Comparison of ENCODE assay signal across 8 cellular contexts in the genomic region with DNA sequence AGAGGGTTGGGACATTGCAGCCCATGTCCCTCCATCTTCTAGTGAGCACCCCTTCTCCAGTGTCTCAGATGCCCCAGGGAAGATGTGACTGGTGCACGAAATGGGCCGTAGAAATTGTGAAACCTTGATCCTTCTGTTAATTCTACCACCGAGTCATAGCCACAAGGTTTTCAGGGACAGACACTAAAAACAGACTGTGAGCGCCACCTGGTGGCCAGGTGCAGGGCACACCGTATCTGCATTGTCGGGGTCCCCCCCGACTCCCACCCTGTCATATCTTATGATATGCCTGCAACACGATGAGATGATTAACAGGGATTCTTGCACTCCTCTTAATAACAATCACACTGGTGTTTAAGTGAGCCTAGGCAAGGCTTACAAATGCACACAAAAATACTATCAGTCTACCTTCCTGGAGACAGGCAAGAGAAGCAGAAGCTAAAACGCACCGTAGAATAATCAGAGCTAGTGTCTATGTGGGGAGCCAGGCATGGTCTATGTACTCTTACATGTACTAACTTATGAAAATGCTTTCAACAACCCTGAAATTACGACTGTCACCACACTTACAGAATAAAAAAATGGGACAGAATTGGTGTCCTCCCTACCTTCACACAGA.
DNase-seq lines count a peak whose midpoint lies in the region; TF ChIP-seq lines count a peak whose summit lies in the region.

No MANE protein-coding gene starts in this region.

- peak; percentile 84 for TF ChIP-seq CTCF in GM10266 (IDR thresholded peaks at IDR 0.05; ENCODE audit: control insufficient read depth, insufficient read depth, low read depth, missing control alignments)
- TF ChIP-seq CTCF in VCaP (conservative IDR thresholded peaks at IDR 0.05) = peak; percentile 90

- H3K27ac ChIP-seq in VCaP = no peak overlapping the region

- in situ Hi-C loops in T47D (cut with HindIII; ENCODE audit: low pct_unique_long_range_greater_than_20kb, low sequenced_read_pairs) = no loop called here

- DNase-seq in GM10266 (ENCODE audit: extremely low spot score) (peak; percentile 62), NCI-H1105 (lab: John Stamatoyannopoulos, UW) (peak; percentile 55), T47D (ENCODE audit: low read depth in 1 of 2, low spot score in 1 of 2) (peak; percentile 23 to 46), left kidney (ENCODE audit: low read depth, low spot score) (peak; percentile 79), NCI-H524 treated with DMSO at 0.1 percent for 48 hours (lab: John Stamatoyannopoulos, UW) (no peak), dedifferentiated amniotic fluid mesenchymal stem cell (ENCODE audit: extremely low spot score) (no peak)
- DNase-seq in stimulated activated CD4-positive, alpha-beta T cell treated with anti-CD3 and anti-CD28 coated beads, Interleukin-4, amount 100 ng/mL, for 1 hour = peak; percentile 76

Comparison
In these comparisons a context has a peak if more than half of its experiments do, and no peak if none do; other contexts are left out.
1. DNase-seq: peak in GM10266 (single experiment), NCI-H1105 (single experiment), T47D (2 of 2), left kidney (single experiment) and stimulated activated CD4-positive, alpha-beta T cell treated with anti-CD3 and anti-CD28 coated beads, Interleukin-4, amount 100 ng/mL, for 1 hour (single experiment); none in NCI-H524 treated with DMSO at 0.1 percent for 48 hours (single experiment) and dedifferentiated amniotic fluid mesenchymal stem cell (single experiment).